In genomic region chr1:55169126-55169525, GRCh38 we compare ENCODE assay signal across 21 cellular contexts. TPM values are rescaled to one million over a fixed set of nuclear protein-coding genes. Genes with fewer than 3 reads are reported as not detected.
A peak's percentile ranks its signal among the peaks of the same experiment; 100 is the strongest.
DNase-seq lines count a peak whose midpoint lies in the region; ATAC-seq and TF ChIP-seq lines count a peak whose summit lies in the region.
"Had no signal": no experiment of that assay in that cellular context is flagged by ENCODE, and none has a peak within 500 bp of the region (broad histone marks: within the 10 kb centered on the region; RNA-seq: fewer than 3 reads in every experiment).

No MANE protein-coding gene starts in this region.

- H3K79me2 ChIP-seq in GM23338 (replicated peaks; ENCODE audit: insufficient read depth) = no peaks in the 10 kb centered on the region

- TF ChIP-seq CTCF in GM23338 (conservative IDR thresholded peaks at IDR 0.05; ENCODE audit: low read depth in 2 of 2) (no peak), tibial nerve (IDR thresholded peaks at IDR 0.05) (no peak)

- H3K9me3 ChIP-seq in tibial nerve = no peaks in the 10 kb centered on the region
- H3K9me3 ChIP-seq: BE2C, HAP-1, MG63 had no signal

- H3K27ac ChIP-seq in GM23338 (ENCODE audit: low read depth) (peak overlapping the region; percentile 8; the same call in 1 of the 2 replicates), tibial nerve (no peak overlapping the region)

- no peak for TF ChIP-seq POLR2A in tibial nerve (IDR thresholded peaks at IDR 0.05)

- H3K4me1 ChIP-seq in GM23338 (ENCODE audit: insufficient read depth) (peaks cover 19% of the 10 kb centered on the region), tibial nerve (peaks cover 0 to 22% (median 0%) of the 10 kb centered on the region in 4 donors)
- H3K4me1 ChIP-seq: BE2C had no signal

- H3K36me3 ChIP-seq in GM23338 (ENCODE audit: insufficient read depth) = no peaks in the 10 kb centered on the region; the same call in 1 of the 2 replicates
- H3K36me3 ChIP-seq in tibial nerve = peaks cover 0 to 61% (median 4%) of the 10 kb centered on the region in 3 donors
- H3K36me3 ChIP-seq: BE2C had no signal

- no peak for ATAC-seq in GM23338
- ATAC-seq in effector memory CD8-positive, alpha-beta T cell (replicated peaks) = no peak
- no peak for ATAC-seq in stimulated activated effector memory CD8-positive, alpha-beta T cell treated with anti-CD3 and anti-CD28 coated beads, Interleukin-12 subunit alpha, Interleukin-12 subunit beta, amount 100 ng/mL, for 72 hours
- ATAC-seq in GM19395 (IDR thresholded peaks at IDR 0.05; ENCODE audit: unreplicated experiment) = no peak
- no peak for ATAC-seq in GM21390 (IDR thresholded peaks at IDR 0.05; ENCODE audit: unreplicated experiment)

- peaks cover 33% of the 10 kb centered on the region for H3K4me1 Mint-ChIP-seq in activated CD4-positive, alpha-beta T cell treated with anti-CD3 and anti-CD28 coated beads, Interleukin-2, amount 10 ng/mL, durations not matched to agents 24 days and 14 days
- peaks cover 40% of the 10 kb centered on the region for H3K4me1 Mint-ChIP-seq in GM23338
- peaks cover 3 to 31% of the 10 kb centered on the region in 2 donors for H3K4me1 Mint-ChIP-seq in effector memory CD8-positive, alpha-beta T cell (ENCODE audit: low read depth in 2 of 2)
- H3K4me1 Mint-ChIP-seq in stimulated activated effector memory CD8-positive, alpha-beta T cell treated with anti-CD3 and anti-CD28 coated beads, Interleukin-12 subunit alpha, Interleukin-12 subunit beta, amount 100 ng/mL, for 72 hours = peaks cover 43% of the 10 kb centered on the region

- no peak for DNase-seq in activated CD4-positive, alpha-beta T cell treated with anti-CD3 and anti-CD28 coated beads, Interleukin-2, amount 10 ng/mL, durations not matched to agents 24 days and 14 days
- DNase-seq in activated CD4-positive, alpha-beta T cell treated with anti-CD3 and anti-CD28 coated beads for 1 hour = no peak
- no peak for DNase-seq in GM23338 (ENCODE audit: low spot score)
- DNase-seq in effector memory CD8-positive, alpha-beta T cell = no peak
- no peak for DNase-seq in stimulated activated effector memory CD8-positive, alpha-beta T cell treated with anti-CD3 and anti-CD28 coated beads, Interleukin-12 subunit alpha, Interleukin-12 subunit beta, amount 100 ng/mL, for 72 hours (ENCODE audit: low spot score in 2 of 2)
- no peak for DNase-seq in tibial nerve (ENCODE audit: low spot score in 2 of 2)
- DNase-seq: 8988T; BE2C; CD4-positive, alpha-beta T cell; EL; IMR-90; Karpas-422; MG63; NCI-H1092; NCI-H146; NCI-H2081; NCI-H748 treated with DMSO at 0.1 percent for 48 hours; RPMI8226 had no signal

- peaks cover 46% of the 10 kb centered on the region for H3K36me3 Mint-ChIP-seq in activated CD4-positive, alpha-beta T cell treated with anti-CD3 and anti-CD28 coated beads, Interleukin-2, amount 10 ng/mL, durations not matched to agents 24 days and 14 days (ENCODE audit: low read depth)
- peaks cover 25% of the 10 kb centered on the region for H3K36me3 Mint-ChIP-seq in GM23338 (ENCODE audit: low read depth)
- peaks cover 54% of the 10 kb centered on the region for H3K36me3 Mint-ChIP-seq in effector memory CD8-positive, alpha-beta T cell (ENCODE audit: insufficient read depth)
- H3K36me3 Mint-ChIP-seq in stimulated activated effector memory CD8-positive, alpha-beta T cell treated with anti-CD3 and anti-CD28 coated beads, Interleukin-12 subunit alpha, Interleukin-12 subunit beta, amount 100 ng/mL, for 72 hours = peaks cover 80% of the 10 kb centered on the region

- no peaks in the 10 kb centered on the region for H3K9me3 Mint-ChIP-seq in activated CD4-positive, alpha-beta T cell treated with anti-CD3 and anti-CD28 coated beads, Interleukin-2, amount 10 ng/mL, durations not matched to agents 24 days and 14 days
- H3K9me3 Mint-ChIP-seq in GM23338 = no peaks in the 10 kb centered on the region
- H3K9me3 Mint-ChIP-seq in effector memory CD8-positive, alpha-beta T cell = no peaks in the 10 kb centered on the region
- H3K9me3 Mint-ChIP-seq in stimulated activated effector memory CD8-positive, alpha-beta T cell treated with anti-CD3 and anti-CD28 coated beads, Interleukin-12 subunit alpha, Interleukin-12 subunit beta, amount 100 ng/mL, for 72 hours = no peaks in the 10 kb centered on the region
- H3K9me3 Mint-ChIP-seq: CD4-positive, alpha-beta T cell had no signal

- no peaks in the 10 kb centered on the region for H3F3A ChIP-seq in GM23338 (replicated peaks; ENCODE audit: low read depth)

- no peak for TF ChIP-seq EP300 in tibial nerve (IDR thresholded peaks at IDR 0.05)

- intact Hi-C loops in activated CD4-positive, alpha-beta T cell treated with anti-CD3 and anti-CD28 coated beads, Interleukin-2, amount 10 ng/mL, durations not matched to agents 24 days and 14 days (cut with micrococcal nuclease) = loop anchor here (5.0 kb wide), 1 partner anchor 43 kb away; no protein-coding TSS in a partner anchor

- H3K27me3 ChIP-seq in GM23338 (ENCODE audit: insufficient read depth) (no peaks in the 10 kb centered on the region), tibial nerve (no peaks in the 10 kb centered on the region)
- H3K27me3 ChIP-seq: BE2C, MG63 had no signal

- H3K9me2 ChIP-seq in GM23338 (ENCODE audit: insufficient read depth) = no peaks in the 10 kb centered on the region

- no peak overlapping the region for H3K4me3 ChIP-seq in GM23338
- H3K4me3 ChIP-seq in tibial nerve = no peak overlapping the region
- H3K4me3 ChIP-seq: HAP-1, MG63 had no signal

- H4K20me1 ChIP-seq in GM23338 (replicated peaks; ENCODE audit: insufficient read depth) = no peaks in the 10 kb centered on the region

- peak overlapping the region; percentile 36 for H3K27ac Mint-ChIP-seq in activated CD4-positive, alpha-beta T cell treated with anti-CD3 and anti-CD28 coated beads, Interleukin-2, amount 10 ng/mL, durations not matched to agents 24 days and 14 days
- H3K27ac Mint-ChIP-seq in GM23338 = 0 out of 2 replicates have a peak overlapping the region, but pooled peaks have one; percentile 3
- H3K27ac Mint-ChIP-seq in effector memory CD8-positive, alpha-beta T cell = peak overlapping the region; percentile 3 to 49
- peak overlapping the region; percentile 87 for H3K27ac Mint-ChIP-seq in stimulated activated effector memory CD8-positive, alpha-beta T cell treated with anti-CD3 and anti-CD28 coated beads, Interleukin-12 subunit alpha, Interleukin-12 subunit beta, amount 100 ng/mL, for 72 hours
- H3K27ac Mint-ChIP-seq: CD4-positive, alpha-beta T cell had no signal

- H3K4me3 Mint-ChIP-seq in activated CD4-positive, alpha-beta T cell treated with anti-CD3 and anti-CD28 coated beads, Interleukin-2, amount 10 ng/mL, durations not matched to agents 24 days and 14 days = no peak overlapping the region
- H3K4me3 Mint-ChIP-seq in GM23338 = no peak overlapping the region
- no peak overlapping the region for H3K4me3 Mint-ChIP-seq in effector memory CD8-positive, alpha-beta T cell
- no peak overlapping the region for H3K4me3 Mint-ChIP-seq in stimulated activated effector memory CD8-positive, alpha-beta T cell treated with anti-CD3 and anti-CD28 coated beads, Interleukin-12 subunit alpha, Interleukin-12 subunit beta, amount 100 ng/mL, for 72 hours
- H3K4me3 Mint-ChIP-seq: CD4-positive, alpha-beta T cell had no signal

- peak overlapping the region; percentile 60; the same call in 1 of the 2 replicates for H3K4me2 ChIP-seq in GM23338

- H3K27me3 Mint-ChIP-seq in activated CD4-positive, alpha-beta T cell treated with anti-CD3 and anti-CD28 coated beads, Interleukin-2, amount 10 ng/mL, durations not matched to agents 24 days and 14 days = no peaks in the 10 kb centered on the region
- peaks cover 4% of the 10 kb centered on the region for H3K27me3 Mint-ChIP-seq in GM23338 (ENCODE audit: insufficient read depth, low read depth, poor library complexity)
- no peaks in the 10 kb centered on the region for H3K27me3 Mint-ChIP-seq in effector memory CD8-positive, alpha-beta T cell
- H3K27me3 Mint-ChIP-seq: CD4-positive, alpha-beta T cell had no signal

- WGBS in tibial nerve, 2 donors = 85 to 94% methylated on average over 1 of the region's 1 CpG

- no peak overlapping the region for H2AFZ ChIP-seq in GM23338

TF ChIP-seq in GM23338, 12 proteins besides CTCF, POLR2A, EP300 and RAD21 (continues in another document):
- TF ChIP-seq JUNB (IDR thresholded peaks at IDR 0.05; ENCODE audit: unreplicated experiment) = no peak
- TF ChIP-seq ZNF331 (CRISPR knock-in tag; IDR thresholded peaks at IDR 0.05; ENCODE audit: low read depth) = no peak
- no peak for TF ChIP-seq EZH2phosphoT487 (IDR thresholded peaks at IDR 0.05; ENCODE audit: unreplicated experiment)
- no peak for TF ChIP-seq POLR2AphosphoS5 (IDR thresholded peaks at IDR 0.05; ENCODE audit: low read depth)
- TF ChIP-seq EZH2 (IDR thresholded peaks at IDR 0.05; ENCODE audit: low read depth, unreplicated experiment) = no peak

RNA-seq across cellular contexts. Expression of gene USP24, which starts 46.0 kb away (rescaled TPM):
- total RNA-seq in activated CD4-positive, alpha-beta T cell treated with anti-CD3 and anti-CD28 coated beads, Interleukin-2, amount 10 ng/mL, durations not matched to agents 24 days and 14 days = 48.4 and 49.5 TPM in 2 replicates
- total RNA-seq in GM23338 (2014; rRNA removed; shearing (Covaris generic)) = 32.6 and 36.2 TPM in 2 replicates
- 11.9 and 12.1 TPM in 2 replicates for polyA plus RNA-seq in GM23338 (2016; fragmentation: Nextera tagmentation; extraction: Ambion mirVana)
- 10 to 100 TPM; 46.8 to 63.8 (median 55.7) TPM for total RNA-seq in tibial nerve

Comparison
In these comparisons a context has a peak if more than half of its experiments do, and no peak if none do; other contexts are left out.
1. H3K27ac Mint-ChIP-seq: peak in every context shown above with its lines; median percentile 87 in stimulated activated effector memory CD8-positive, alpha-beta T cell treated with anti-CD3 and anti-CD28 coated beads, Interleukin-12 subunit alpha, Interleukin-12 subunit beta, amount 100 ng/mL, for 72 hours; 36 in activated CD4-positive, alpha-beta T cell treated with anti-CD3 and anti-CD28 coated beads, Interleukin-2, amount 10 ng/mL, durations not matched to agents 24 days and 14 days; 26 in effector memory CD8-positive, alpha-beta T cell; 3 in GM23338.